Comparison of ENCODE assay signal across 8 cellular contexts in the genomic region with DNA sequence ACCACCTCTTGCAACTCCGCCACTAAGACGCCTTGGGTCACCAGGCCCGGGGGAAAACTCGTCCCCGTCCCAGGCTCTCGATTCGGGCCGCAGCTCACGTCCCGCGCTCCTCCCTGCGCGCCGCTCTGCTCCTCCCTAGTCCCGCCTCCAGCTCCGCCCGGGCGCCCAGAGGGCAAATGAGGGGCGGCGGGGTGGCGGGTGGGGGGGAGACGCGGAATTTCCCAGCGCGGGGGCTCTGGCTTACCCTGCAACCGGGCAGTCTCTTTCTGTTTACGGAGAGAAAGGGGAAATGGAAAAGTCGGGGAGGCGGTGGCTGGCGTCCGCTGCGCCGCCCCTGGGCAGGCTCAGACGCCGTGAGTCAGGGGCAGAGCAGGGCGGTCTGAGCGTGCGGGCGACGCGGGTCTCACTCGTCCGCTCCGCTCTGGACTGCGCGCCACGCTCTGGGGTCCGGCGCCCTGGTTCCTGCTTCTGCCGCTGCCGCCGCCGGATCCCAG. TPM values are rescaled to one million over a fixed set of nuclear protein-coding genes. Genes with fewer than 3 reads are reported as not detected.
DNase-seq lines count a peak whose midpoint lies in the region; ATAC-seq and TF ChIP-seq lines count a peak whose summit lies in the region.

TSS of gene MAP3K8 (plus strand) at position 406 of the 494 bp plus-strand sequence. CDS start 4,755 bp downstream, outside the sequence.

- no peak; the same call in 1 of the 2 replicates for TF ChIP-seq CTCF in 22Rv1 (IDR thresholded peaks at IDR 0.05)

- intact Hi-C loops in left colon (cut with DNase I, micrococcal nuclease), result no loop called here

- H3K27ac ChIP-seq in 22Rv1 (peak within 1 kb of the TSS; percentile 54), cingulate gyrus (ENCODE audit: low read depth, low read length) (peak within 1 kb of the TSS; percentile 94)

- ATAC-seq in GM18502 (IDR thresholded peaks at IDR 0.05; ENCODE audit: poor library complexity, unreplicated experiment) (peak; percentile 70), HG02938 (IDR thresholded peaks at IDR 0.05; ENCODE audit: unreplicated experiment) (peak; percentile 52), left colon (peak; percentile 77)

- DNase-seq in NCI-H2227 (lab: John Stamatoyannopoulos, UW; ENCODE audit: unreplicated experiment) (peak; percentile 82), left colon (peak; percentile 89 to 91)
- DNase-seq in activated CD4-positive, alpha-beta T cell treated with anti-CD3 and anti-CD28 coated beads for 48 hours, result peak; percentile 85
- peak; percentile 80 for DNase-seq in stimulated activated CD4-positive, alpha-beta T cell treated with anti-CD3 and anti-CD28 coated beads, Interleukin-1b, Interleukin-23, amount 100 ng/mL, for 48 hours

RNA-seq across cellular contexts. Expression of gene MAP3K8, which starts in this region (rescaled TPM):
- total RNA-seq in left colon, result 10 to 100 TPM; 11.6 to 14.0 TPM

Comparison
In these comparisons a context has a peak if more than half of its experiments do, and no peak if none do; other contexts are left out.
1. Peak in every context shown above with its lines: DNase-seq, ATAC-seq and H3K27ac ChIP-seq.